8 cellular contexts compared by ENCODE assay signal in genomic region chr2:113503094-113504042, GRCh38. TPM values are rescaled to one million over a fixed set of nuclear protein-coding genes. Genes with fewer than 3 reads are reported as not detected.
A peak's percentile ranks its signal among the peaks of the same experiment; 100 is the strongest.
DNase-seq lines count a peak whose midpoint lies in the region; ATAC-seq and TF ChIP-seq lines count a peak whose summit lies in the region.
"Not testable (repeated sequence)": the region's sequence is repeated elsewhere in the genome, so short reads cannot be mapped to it uniquely, and the experiment has no call there.

No MANE protein-coding gene starts in this region.

- not testable (repeated sequence) for H3K36me3 ChIP-seq in GM06990 (ENCODE audit: control insufficient read depth, insufficient read depth, low read length); GM23248 (ENCODE audit: low read depth); IMR-90 (ENCODE audit: control insufficient read depth, insufficient read depth, low read length); colonic mucosa; neuron (ENCODE audit: insufficient read depth, low read length); thoracic aorta

- not testable (repeated sequence) for H3K9me3 Mint-ChIP-seq in activated CD8-positive, alpha-beta T cell treated with anti-CD3 and anti-CD28 coated beads, Interleukin-2, amount 10 ng/mL, durations not matched to agents 7 days and 5 days (ENCODE audit: insufficient read depth)

- not testable (repeated sequence) for H3K9ac ChIP-seq in GM23248; IMR-90 (ENCODE audit: low read depth, low read length); colonic mucosa (ENCODE audit: low read depth in 2 of 2, low read length in 2 of 2)

- POLR2A ChIA-PET in IMR-90 (lab: Charles Lee; ENCODE audit: unreplicated experiment); activated CD8-positive, alpha-beta T cell treated with anti-CD3 and anti-CD28 coated beads, Interleukin-2, amount 10 ng/mL, durations not matched to agents 7 days and 5 days (lab: Charles Lee): not testable (repeated sequence)

- not testable (repeated sequence) for H2BK5ac ChIP-seq in IMR-90 (ENCODE audit: low read depth, low read length, poor library complexity, severe bottlenecking)

- dilution Hi-C loops in IMR-90 (cut with HindIII; ENCODE audit: low sequenced_read_pairs, unreplicated experiment) = not testable (repeated sequence)

- not testable (repeated sequence) for H2AFZ ChIP-seq in GM23248; IMR-90 (replicated peaks; ENCODE audit: low read length, poor library complexity); neuron (ENCODE audit: low read depth, low read length)

- not testable (repeated sequence) for H3K4me1 ChIP-seq in GM23248 (ENCODE audit: insufficient read depth); IMR-90 (ENCODE audit: control insufficient read depth, insufficient read depth, low read length); colonic mucosa; neuron (ENCODE audit: insufficient read depth, low read length)
- H3K4me1 ChIP-seq in thoracic aorta (ENCODE audit: control insufficient read depth in 1 of 2, low read depth in 2 of 2) = peaks cover 13 to 19% of the 10 kb centered on the region in 2 donors

- peaks cover 35% of the 10 kb centered on the region for H3K27me3 Mint-ChIP-seq in activated CD8-positive, alpha-beta T cell treated with anti-CD3 and anti-CD28 coated beads, Interleukin-2, amount 10 ng/mL, durations not matched to agents 7 days and 5 days (ENCODE audit: low read depth)

- H4K5ac ChIP-seq in IMR-90 (ENCODE audit: low read depth, low read length) = not testable (repeated sequence)

- not testable (repeated sequence) for H2BK120ac ChIP-seq in IMR-90 (ENCODE audit: low read depth, low read length)

- H3F3A ChIP-seq in GM23248 (ENCODE audit: insufficient read depth) = not testable (repeated sequence)

- not testable (repeated sequence) for H3K9me1 ChIP-seq in IMR-90 (ENCODE audit: insufficient read depth, low read length)

- DNase-seq in GM06990 (ENCODE audit: extremely low read depth, insufficient read length) (peak; percentile 36), GM23248 (peak; percentile 33)
- not testable (repeated sequence) for DNase-seq in IMR-90; colonic mucosa; thoracic aorta (ENCODE audit: low spot score)
- DNase-seq in activated CD8-positive, alpha-beta T cell treated with anti-CD3 and anti-CD28 coated beads, Interleukin-2, amount 10 ng/mL, durations not matched to agents 7 days and 5 days = peak; percentile 50

- not testable (repeated sequence) for H3K79me1 ChIP-seq in IMR-90 (ENCODE audit: low read depth in 1 of 2, low read length in 2 of 2)

- not testable (repeated sequence) for H4K8ac ChIP-seq in IMR-90 (ENCODE audit: low read depth in 2 of 2, low read length in 2 of 2)

- intact Hi-C loops in IMR-90 (cut with micrococcal nuclease); colonic mucosa (cut with DNase I): not testable (repeated sequence)

- H3K27ac Mint-ChIP-seq in activated CD8-positive, alpha-beta T cell treated with anti-CD3 and anti-CD28 coated beads, Interleukin-2, amount 10 ng/mL, durations not matched to agents 7 days and 5 days = peak overlapping the region; percentile 49

- not testable (repeated sequence) for H3K23ac ChIP-seq in IMR-90 (ENCODE audit: low read depth, low read length)

- H3K18ac ChIP-seq in IMR-90 (ENCODE audit: low read depth, low read length) = not testable (repeated sequence)

- H3K9me3 ChIP-seq in GM23248 (ENCODE audit: low read depth); IMR-90 (ENCODE audit: control insufficient read depth, insufficient read depth, low read length); colonic mucosa; neuron (ENCODE audit: low read length); thoracic aorta: not testable (repeated sequence)

- H3K36me3 Mint-ChIP-seq in activated CD8-positive, alpha-beta T cell treated with anti-CD3 and anti-CD28 coated beads, Interleukin-2, amount 10 ng/mL, durations not matched to agents 7 days and 5 days (ENCODE audit: low read depth) = not testable (repeated sequence)

- peak overlapping the region; percentile 66 for H3K4me3 Mint-ChIP-seq in activated CD8-positive, alpha-beta T cell treated with anti-CD3 and anti-CD28 coated beads, Interleukin-2, amount 10 ng/mL, durations not matched to agents 7 days and 5 days

- not testable (repeated sequence) for H4K20me1 ChIP-seq in GM23248 (ENCODE audit: insufficient read depth); IMR-90 (ENCODE audit: insufficient read depth, low read length)

- H3K79me2 ChIP-seq in GM23248 (ENCODE audit: insufficient read depth) = not testable (repeated sequence)

- not testable (repeated sequence) for TF ChIP-seq CTCF in GM06990 (IDR thresholded peaks at IDR 0.05; ENCODE audit: insufficient read depth, low read length, poor library complexity, severe bottlenecking); IMR-90 (conservative IDR thresholded peaks at IDR 0.05; ENCODE audit: low read depth, low read length); colonic mucosa (IDR thresholded peaks at IDR 0.05); thoracic aorta (IDR thresholded peaks at IDR 0.05)

- TF ChIP-seq RAD21 in IMR-90 (IDR thresholded peaks at IDR 0.05; ENCODE audit: low read length) = not testable (repeated sequence)

- TF ChIP-seq POLR2A in IMR-90 (IDR thresholded peaks at IDR 0.05; ENCODE audit: low read depth, low read length) = not testable (repeated sequence)

- H3K27ac ChIP-seq in GM23248; IMR-90 (ENCODE audit: insufficient read depth, low read length); colonic mucosa; thoracic aorta: not testable (repeated sequence)

- not testable (repeated sequence) for H2AK9ac ChIP-seq in IMR-90 (replicated peaks; ENCODE audit: low read depth, low read length, poor library complexity)

- H3K4me1 Mint-ChIP-seq in activated CD8-positive, alpha-beta T cell treated with anti-CD3 and anti-CD28 coated beads, Interleukin-2, amount 10 ng/mL, durations not matched to agents 7 days and 5 days (ENCODE audit: low read depth) = peaks cover 29% of the 10 kb centered on the region

- H3K27me3 ChIP-seq in GM06990 (replicated peaks; ENCODE audit: control insufficient read depth, insufficient read depth, low read length); thoracic aorta (replicated peaks; ENCODE audit: insufficient read depth): not testable (repeated sequence)
- H3K27me3 ChIP-seq in GM23248 (replicated peaks; ENCODE audit: insufficient read depth) = peaks cover 19% of the 10 kb centered on the region
- peaks cover 34% of the 10 kb centered on the region for H3K27me3 ChIP-seq in IMR-90 (ENCODE audit: control insufficient read depth, insufficient read depth, low read length)
- peaks cover 21% of the 10 kb centered on the region for H3K27me3 ChIP-seq in colonic mucosa
- H3K27me3 ChIP-seq in neuron (ENCODE audit: insufficient read depth, low read length) = peaks cover 26% of the 10 kb centered on the region

- in situ Hi-C loops in GM23248 (cut with MboI); IMR-90 (cut with MboI; ENCODE audit: low sequenced_read_pairs): not testable (repeated sequence)

- not testable (repeated sequence) for H2AK5ac ChIP-seq in IMR-90 (ENCODE audit: low read depth, low read length)

- not testable (repeated sequence) for H4K91ac ChIP-seq in IMR-90 (ENCODE audit: insufficient read depth, low read depth, low read length)

- H3K9me2 ChIP-seq in GM23248 (ENCODE audit: insufficient read depth) = not testable (repeated sequence)

- not testable (repeated sequence) for H3K4ac ChIP-seq in IMR-90 (ENCODE audit: low read depth, low read length)

- CTCF ChIA-PET in IMR-90 (lab: Yijun Ruan, JAX); activated CD8-positive, alpha-beta T cell treated with anti-CD3 and anti-CD28 coated beads, Interleukin-2, amount 10 ng/mL, durations not matched to agents 7 days and 5 days (lab: Charles Lee): not testable (repeated sequence)

- ATAC-seq in IMR-90 (ENCODE audit: low read depth) = peak; percentile 63
- ATAC-seq in activated CD8-positive, alpha-beta T cell treated with anti-CD3 and anti-CD28 coated beads, Interleukin-2, amount 10 ng/mL, durations not matched to agents 7 days and 5 days = peak; percentile 72
- not testable (repeated sequence) for ATAC-seq in thoracic aorta (ENCODE audit: insufficient number of reproducible peaks, low FRiP score, low read depth)

- not testable (repeated sequence) for H3K4me2 ChIP-seq in GM23248 (ENCODE audit: unreplicated experiment)
- peak overlapping the region; percentile 2; the same call in 1 of the 2 replicates for H3K4me2 ChIP-seq in IMR-90 (ENCODE audit: low read depth, low read length)

- BruUV-seq in IMR-90 (replicated peaks; lab: Mats Ljungman, UMichigan) = not testable (repeated sequence)

- not testable (repeated sequence) for H3K14ac ChIP-seq in IMR-90 (replicated peaks; ENCODE audit: low read depth, low read length)

- not testable (repeated sequence) for H3K56ac ChIP-seq in IMR-90 (ENCODE audit: extremely low read depth, insufficient read depth, low read length)

- not testable (repeated sequence) for H2BK15ac ChIP-seq in IMR-90 (ENCODE audit: low read depth, low read length)

- H3K4me3 ChIP-seq in GM06990 (replicated peaks; ENCODE audit: low read depth, low read length) (peak overlapping the region; percentile 54), GM23248 (peak overlapping the region; percentile 45), IMR-90 (ENCODE audit: insufficient read depth, low read depth, low read length) (0 out of 2 replicates have a peak overlapping the region, but pooled peaks have one; percentile 7), colonic mucosa (peak overlapping the region; percentile 34), iPS-11a (ENCODE audit: low read depth, low read length) (peak overlapping the region; percentile 1), neuron (ENCODE audit: low read length) (peak overlapping the region; percentile 42), thoracic aorta (peak overlapping the region; percentile 76)

- not testable (repeated sequence) for H2BK20ac ChIP-seq in IMR-90 (ENCODE audit: low read depth, low read length)

- WGBS in GM23248 (ENCODE audit: low coverage in 1 of 2, low lambda C conversion rate in 2 of 2, missing lambda C conversion rate in 2 of 2), 2 experiments = 2 to 3% methylated on average over 15 to 57 of the region's 116 CpGs
- WGBS in IMR-90 (ENCODE audit: extremely low coverage in 2 of 2, insufficient read length in 1 of 2), 2 experiments = 0% methylated on average over 12 of the region's 116 CpGs; no CpG with 5 or more reads in 1 of the 2 experiments

RNA-seq across cellular contexts. Expression of gene FOXD4L1, which starts 4.9 kb away (rescaled TPM):
- total RNA-seq in GM23248 (2014; rRNA removed; shearing (Covaris generic)) = not detected in 2 replicates
- not detected in 2 replicates for polyA plus RNA-seq in GM23248 (2016; fragmentation: Nextera tagmentation; extraction: Ambion mirVana)
- total RNA-seq in IMR-90 (2012; rRNA removed) = not detected in 2 replicates
- not detected in 2 replicates for polyA plus RNA-seq in IMR-90 (2012; rRNA removed)
- not detected in 2 replicates for polyA plus RNA-seq in IMR-90 (2012; cell fraction: cytosol; rRNA removed)
- 0.10 and 0.22 TPM in 2 replicates for polyA plus RNA-seq in IMR-90 (2012; cell fraction: nucleus; rRNA removed; ENCODE audit: low replicate concordance)
- under 1 TPM; 0.21 to 0.29 TPM for total RNA-seq in activated CD8-positive, alpha-beta T cell treated with anti-CD3 and anti-CD28 coated beads, Interleukin-2, amount 10 ng/mL, durations not matched to agents 7 days and 5 days
- not detected for total RNA-seq in colonic mucosa
- under 1 TPM in 1 of 2 donors, not detected in 1; 0.21 TPM for total RNA-seq in thoracic aorta

Comparison
In these comparisons a context has a peak if more than half of its experiments do, and no peak if none do; other contexts are left out.
1. H3K4me3 ChIP-seq: peak in every context shown above with its lines; median percentile 76 in thoracic aorta; 54 in GM06990; 45 in GM23248; 42 in neuron; 34 in colonic mucosa; 7 in IMR-90; 1 in iPS-11a.